In the genomic region with DNA sequence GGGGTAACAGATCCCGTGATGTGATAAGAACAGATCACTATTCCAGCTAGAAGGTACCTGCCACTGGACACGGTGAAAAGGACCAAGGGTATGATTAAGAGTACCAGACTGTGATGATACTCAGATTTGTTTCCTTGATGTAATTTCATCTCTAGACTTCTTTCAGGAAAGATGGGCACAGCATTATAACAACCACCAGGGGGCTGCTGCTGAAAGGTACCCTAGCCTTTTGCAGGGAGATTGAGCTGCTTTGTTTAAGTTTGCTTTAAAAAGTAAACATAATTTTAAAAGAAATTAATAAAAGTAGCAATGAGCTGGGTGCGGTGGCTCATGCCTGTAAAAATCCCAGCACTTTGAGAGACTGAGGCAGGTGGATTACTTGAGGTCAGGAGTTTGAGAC, we compare ENCODE assay signal across 1 cellular context.
TF ChIP-seq lines count a peak whose summit lies in the region.

No MANE protein-coding gene starts in this region.

TF ChIP-seq in GM12891, 5 proteins besides CTCF, POLR2A, EP300 and RAD21 (continued from another document):
- no peak for TF ChIP-seq PAX5 (IDR thresholded peaks at IDR 0.05; ENCODE audit: insufficient read depth, low read length, severe bottlenecking)
